Comparison of ENCODE assay signal across 13 cellular contexts in the genomic region with DNA sequence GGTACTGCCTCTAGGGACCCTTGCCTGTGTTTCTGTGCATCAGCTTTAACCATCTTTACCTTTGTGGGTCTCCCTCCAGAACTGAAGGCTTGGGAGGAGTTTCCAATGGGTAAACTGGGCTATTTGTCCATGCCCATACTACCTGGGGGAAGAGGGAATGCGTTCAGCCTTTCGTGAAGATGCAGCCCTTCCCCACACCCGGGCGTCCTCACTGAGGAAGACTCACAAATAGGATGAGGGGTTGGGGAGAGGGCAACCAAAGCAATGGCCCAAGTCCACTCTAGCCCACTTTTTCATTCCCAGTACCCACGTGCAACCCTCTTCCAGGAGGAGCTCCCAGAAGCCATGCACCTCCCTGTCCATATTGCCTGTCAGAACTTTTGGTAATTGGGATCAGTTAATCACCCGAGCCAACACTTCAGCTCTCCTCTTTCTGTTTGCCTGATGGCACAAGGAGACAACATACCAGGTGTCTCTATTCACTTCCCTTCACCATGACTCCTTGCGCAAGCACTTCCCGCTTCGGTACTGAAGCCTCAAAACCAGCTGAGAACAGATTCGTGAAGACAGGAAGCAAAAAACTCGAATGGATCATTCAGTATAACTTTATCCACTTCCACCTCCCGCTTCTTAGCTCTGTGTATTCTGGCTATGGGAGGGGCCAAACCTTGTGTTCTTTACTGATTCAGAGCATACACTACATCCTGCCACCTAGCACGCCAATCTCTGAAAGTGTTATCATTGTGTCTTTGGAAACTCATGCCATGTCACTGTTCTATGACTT.
DNase-seq lines count a peak whose midpoint lies in the region; ATAC-seq and TF ChIP-seq lines count a peak whose summit lies in the region.
"Had no signal": no experiment of that assay in that cellular context is flagged by ENCODE, and none has a peak within 500 bp of the region (broad histone marks: within the 10 kb centered on the region; RNA-seq: fewer than 3 reads in every experiment).

No MANE protein-coding gene starts in this region.

- no peak overlapping the region for H3K4me3 ChIP-seq in KMS-11 (IDR thresholded peaks at IDR 0.05; ENCODE audit: insufficient read depth, low read depth, low read length)
- H3K4me3 ChIP-seq in sigmoid colon = no peak overlapping the region
- H3K4me3 ChIP-seq in brain microvascular endothelial cell (ENCODE audit: low read depth, low read length) = no peak overlapping the region
- H3K4me3 ChIP-seq: psoas muscle had no signal

- DNase-seq in activated CD4-positive, alpha-beta T cell treated with anti-CD3 and anti-CD28 coated beads, Interleukin-2, amount 10 ng/mL, durations not matched to agents 7 days and 5 days = peak; percentile 62
- DNase-seq in activated CD4-positive, alpha-beta T cell treated with anti-CD3 and anti-CD28 coated beads, Interleukin-2, amount 50 U/mL, for 4 hours = no peak
- DNase-seq in activated T-helper 1 cell treated with anti-CD3 and anti-CD28 coated beads, Interleukin-12 subunit alpha, Interleukin-12 subunit beta, Interleukin-2, Interleukin-4 antibody, amounts not matched to agents 30 ng/mL and 10 ng/mL and 1 ng/mL, durations not matched to agents 14 hours and 24 hours and 36 hours (ENCODE audit: low spot score) = peak; percentile 51
- DNase-seq in sigmoid colon = peak; percentile 30
- no peak for DNase-seq in brain microvascular endothelial cell
- no peak for DNase-seq in chondrocyte (ENCODE audit: low spot score)
- DNase-seq: ACHN; activated CD4-positive, alpha-beta T cell treated with anti-CD3 and anti-CD28 coated beads, Interleukin-2, amount 50 U/mL, for 48 hours; NCI-H526 treated with DMSO at 0.1 percent for 48 hours; psoas muscle had no signal

- no peak for TF ChIP-seq EP300 in sigmoid colon (IDR thresholded peaks at IDR 0.05)

- peak overlapping the region; percentile 85 for H3K27ac Mint-ChIP-seq in activated CD4-positive, alpha-beta T cell treated with anti-CD3 and anti-CD28 coated beads, Interleukin-2, amount 10 ng/mL, durations not matched to agents 7 days and 5 days
- H3K27ac Mint-ChIP-seq in activated T-helper 1 cell treated with anti-CD3 and anti-CD28 coated beads, Interleukin-12 subunit alpha, Interleukin-12 subunit beta, Interleukin-2, Interleukin-4 antibody, amounts not matched to agents 30 ng/mL and 10 ng/mL and 1 ng/mL, durations not matched to agents 14 hours and 24 hours and 36 hours = peak overlapping the region; percentile 97
- H3K27ac Mint-ChIP-seq in chondrocyte (ENCODE audit: unreplicated experiment) = no peak overlapping the region

- H3K36me3 Mint-ChIP-seq in activated CD4-positive, alpha-beta T cell treated with anti-CD3 and anti-CD28 coated beads, Interleukin-2, amount 10 ng/mL, durations not matched to agents 7 days and 5 days (ENCODE audit: low read depth) = no peaks in the 10 kb centered on the region
- no peaks in the 10 kb centered on the region for H3K36me3 Mint-ChIP-seq in activated T-helper 1 cell treated with anti-CD3 and anti-CD28 coated beads, Interleukin-12 subunit alpha, Interleukin-12 subunit beta, Interleukin-2, Interleukin-4 antibody, amounts not matched to agents 30 ng/mL and 10 ng/mL and 1 ng/mL, durations not matched to agents 14 hours and 24 hours and 36 hours (ENCODE audit: low read depth)
- no peaks in the 10 kb centered on the region for H3K36me3 Mint-ChIP-seq in chondrocyte (ENCODE audit: low read depth)

- intact Hi-C loops in activated T-helper 1 cell treated with anti-CD3 and anti-CD28 coated beads, Interleukin-12 subunit alpha, Interleukin-12 subunit beta, Interleukin-2, Interleukin-4 antibody, amounts not matched to agents 30 ng/mL and 10 ng/mL and 1 ng/mL, durations not matched to agents 14 hours and 24 hours and 36 hours (cut with micrococcal nuclease) = loop anchor here (2.0 to 5.0 kb wide), 2 partner anchors 88 to 199 kb away; a partner anchor contains a TSS
- intact Hi-C loops in sigmoid colon (cut with DNase I) = no loop called here

- H3K4me1 ChIP-seq in KMS-11 (ENCODE audit: low read depth, poor library complexity, severe bottlenecking) (peaks cover 27% of the 10 kb centered on the region), sigmoid colon (no peaks in the 10 kb centered on the region)
- H3K4me1 ChIP-seq: psoas muscle had no signal

- no peaks in the 10 kb centered on the region for H4K20me1 ChIP-seq in KMS-11 (ENCODE audit: insufficient read depth)

- peaks cover 9% of the 10 kb centered on the region for H3K27me3 Mint-ChIP-seq in activated CD4-positive, alpha-beta T cell treated with anti-CD3 and anti-CD28 coated beads, Interleukin-2, amount 10 ng/mL, durations not matched to agents 7 days and 5 days
- peaks cover 4% of the 10 kb centered on the region for H3K27me3 Mint-ChIP-seq in activated T-helper 1 cell treated with anti-CD3 and anti-CD28 coated beads, Interleukin-12 subunit alpha, Interleukin-12 subunit beta, Interleukin-2, Interleukin-4 antibody, amounts not matched to agents 30 ng/mL and 10 ng/mL and 1 ng/mL, durations not matched to agents 14 hours and 24 hours and 36 hours (ENCODE audit: insufficient read depth)
- peaks cover 9% of the 10 kb centered on the region for H3K27me3 Mint-ChIP-seq in chondrocyte (ENCODE audit: low read depth)

- 66 to 83% methylated on average over 13 of the region's 13 CpGs for WGBS in sigmoid colon, 2 donors

- CTCF ChIA-PET in activated CD4-positive, alpha-beta T cell treated with anti-CD3 and anti-CD28 coated beads, Interleukin-2, amount 10 ng/mL, durations not matched to agents 7 days and 5 days (lab: Charles Lee) = interaction anchor here (0.6 to 2.4 kb wide), 8 partner anchors 8 to 229 kb away, joined by 3 to 10 read pairs (median 3); no protein-coding TSS in a partner anchor

- in situ Hi-C loops in brain microvascular endothelial cell (cut with HindIII; ENCODE audit: low pct_ligation_motif_present, low sequenced_read_pairs) = no loop called here

- POLR2A ChIA-PET in activated CD4-positive, alpha-beta T cell treated with anti-CD3 and anti-CD28 coated beads, Interleukin-2, amount 10 ng/mL, durations not matched to agents 7 days and 5 days (lab: Charles Lee) = no interaction called here

- H3K27ac ChIP-seq in KMS-11 (peak overlapping the region; percentile 31; the same call in 1 of the 2 replicates), sigmoid colon (no peak overlapping the region), brain microvascular endothelial cell (no peak overlapping the region)
- H3K27ac ChIP-seq: psoas muscle had no signal

- H3K9me3 ChIP-seq in sigmoid colon = no peaks in the 10 kb centered on the region
- H3K9me3 ChIP-seq: psoas muscle had no signal

- H3K4me2 ChIP-seq in KMS-11 = peak overlapping the region; percentile 57

- peak overlapping the region; percentile 8 for H3K4me3 Mint-ChIP-seq in activated CD4-positive, alpha-beta T cell treated with anti-CD3 and anti-CD28 coated beads, Interleukin-2, amount 10 ng/mL, durations not matched to agents 7 days and 5 days
- H3K4me3 Mint-ChIP-seq in activated T-helper 1 cell treated with anti-CD3 and anti-CD28 coated beads, Interleukin-12 subunit alpha, Interleukin-12 subunit beta, Interleukin-2, Interleukin-4 antibody, amounts not matched to agents 30 ng/mL and 10 ng/mL and 1 ng/mL, durations not matched to agents 14 hours and 24 hours and 36 hours = peak overlapping the region; percentile 77
- no peak overlapping the region for H3K4me3 Mint-ChIP-seq in chondrocyte (ENCODE audit: unreplicated experiment)

- no peaks in the 10 kb centered on the region for H3K79me2 ChIP-seq in KMS-11 (ENCODE audit: insufficient read depth, low read depth)

- TF ChIP-seq CTCF in KMS-11 (conservative IDR thresholded peaks at IDR 0.05; ENCODE audit: low read depth, low read length) = no peak
- no peak for TF ChIP-seq CTCF in sigmoid colon (IDR thresholded peaks at IDR 0.05)
- TF ChIP-seq CTCF in brain microvascular endothelial cell (IDR thresholded peaks at IDR 0.05; ENCODE audit: low read depth, low read length, missing control alignments) = no peak
- TF ChIP-seq CTCF in chondrocyte (IDR thresholded peaks at IDR 0.05) = no peak

- no peak overlapping the region for H2AFZ ChIP-seq in KMS-11 (ENCODE audit: low read depth)

- H3K36me3 ChIP-seq in KMS-11 (ENCODE audit: insufficient read depth) = no peaks in the 10 kb centered on the region
- no peaks in the 10 kb centered on the region for H3K36me3 ChIP-seq in sigmoid colon
- no peaks in the 10 kb centered on the region for H3K36me3 ChIP-seq in brain microvascular endothelial cell (replicated peaks)

- H3K27me3 ChIP-seq in KMS-11 (ENCODE audit: insufficient read depth, low read depth) (no peaks in the 10 kb centered on the region), sigmoid colon (no peaks in the 10 kb centered on the region), brain microvascular endothelial cell (replicated peaks) (no peaks in the 10 kb centered on the region)

- no peaks in the 10 kb centered on the region for H3K9me3 Mint-ChIP-seq in activated CD4-positive, alpha-beta T cell treated with anti-CD3 and anti-CD28 coated beads, Interleukin-2, amount 10 ng/mL, durations not matched to agents 7 days and 5 days
- H3K9me3 Mint-ChIP-seq in activated T-helper 1 cell treated with anti-CD3 and anti-CD28 coated beads, Interleukin-12 subunit alpha, Interleukin-12 subunit beta, Interleukin-2, Interleukin-4 antibody, amounts not matched to agents 30 ng/mL and 10 ng/mL and 1 ng/mL, durations not matched to agents 14 hours and 24 hours and 36 hours = no peaks in the 10 kb centered on the region
- H3K9me3 Mint-ChIP-seq in chondrocyte (ENCODE audit: low read depth) = no peaks in the 10 kb centered on the region

- H3K9ac ChIP-seq in KMS-11 = no peak overlapping the region

- no peak for ATAC-seq in GM19328 (IDR thresholded peaks at IDR 0.05; ENCODE audit: unreplicated experiment)
- ATAC-seq: HCT116, psoas muscle had no signal

- no peak for TF ChIP-seq POLR2A in sigmoid colon (IDR thresholded peaks at IDR 0.05)

- H3K4me1 Mint-ChIP-seq in activated CD4-positive, alpha-beta T cell treated with anti-CD3 and anti-CD28 coated beads, Interleukin-2, amount 10 ng/mL, durations not matched to agents 7 days and 5 days = peaks cover 28% of the 10 kb centered on the region
- peaks cover 31% of the 10 kb centered on the region for H3K4me1 Mint-ChIP-seq in activated T-helper 1 cell treated with anti-CD3 and anti-CD28 coated beads, Interleukin-12 subunit alpha, Interleukin-12 subunit beta, Interleukin-2, Interleukin-4 antibody, amounts not matched to agents 30 ng/mL and 10 ng/mL and 1 ng/mL, durations not matched to agents 14 hours and 24 hours and 36 hours (ENCODE audit: low read depth)
- H3K4me1 Mint-ChIP-seq in chondrocyte (ENCODE audit: low read depth) = no peaks in the 10 kb centered on the region

Comparison
In these comparisons a context has a peak if more than half of its experiments do, and no peak if none do; other contexts are left out.
1. DNase-seq: peak in activated CD4-positive, alpha-beta T cell treated with anti-CD3 and anti-CD28 coated beads, Interleukin-2, amount 10 ng/mL, durations not matched to agents 7 days and 5 days (single experiment), activated T-helper 1 cell treated with anti-CD3 and anti-CD28 coated beads, Interleukin-12 subunit alpha, Interleukin-12 subunit beta, Interleukin-2, Interleukin-4 antibody, amounts not matched to agents 30 ng/mL and 10 ng/mL and 1 ng/mL, durations not matched to agents 14 hours and 24 hours and 36 hours (single experiment) and sigmoid colon (single experiment); none in activated CD4-positive, alpha-beta T cell treated with anti-CD3 and anti-CD28 coated beads, Interleukin-2, amount 50 U/mL, for 4 hours (0 of 2), brain microvascular endothelial cell (single experiment) and chondrocyte (single experiment).